Comparison of ENCODE assay signal across 1 cellular context in the genomic region with DNA sequence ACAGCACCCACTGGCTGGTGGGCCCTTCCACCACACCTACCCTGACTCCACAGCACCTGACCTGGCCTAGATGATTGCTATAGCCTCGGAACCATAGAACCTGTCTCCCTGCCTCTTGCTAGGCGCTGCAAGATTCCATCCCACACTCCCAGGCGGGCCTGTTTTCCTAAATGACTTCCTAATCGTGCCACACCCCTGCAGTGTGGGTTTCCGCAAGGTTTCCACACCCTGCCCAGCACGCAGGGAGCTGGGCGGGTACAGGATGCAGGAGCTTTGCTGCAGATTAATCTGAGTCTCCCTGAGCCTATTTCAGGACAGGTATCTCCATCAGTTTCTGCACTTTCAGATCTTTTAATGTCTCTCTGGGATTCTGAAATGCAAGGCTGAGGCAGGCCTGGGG.
TF ChIP-seq lines count a peak whose summit lies in the region.

No MANE protein-coding gene starts in this region.

TF ChIP-seq in SK-N-SH treated with all-trans-retinoic acid at 6 μM for 48 hours, 23 proteins besides CTCF, POLR2A, EP300 and RAD21:
- no peak for TF ChIP-seq PPARA (CRISPR knock-in tag; IDR thresholded peaks at IDR 0.05; ENCODE audit: borderline replicate concordance)
- no peak for TF ChIP-seq CSDC2 (CRISPR knock-in tag; IDR thresholded peaks at IDR 0.05)
- TF ChIP-seq ARNTL (CRISPR knock-in tag; IDR thresholded peaks at IDR 0.05; ENCODE audit: borderline replicate concordance, low read depth) = no peak
- TF ChIP-seq ZFP3 (CRISPR knock-in tag; IDR thresholded peaks at IDR 0.05) = no peak
- TF ChIP-seq OSR1 (CRISPR knock-in tag; IDR thresholded peaks at IDR 0.05) = no peak
- TF ChIP-seq, protein P1, sequence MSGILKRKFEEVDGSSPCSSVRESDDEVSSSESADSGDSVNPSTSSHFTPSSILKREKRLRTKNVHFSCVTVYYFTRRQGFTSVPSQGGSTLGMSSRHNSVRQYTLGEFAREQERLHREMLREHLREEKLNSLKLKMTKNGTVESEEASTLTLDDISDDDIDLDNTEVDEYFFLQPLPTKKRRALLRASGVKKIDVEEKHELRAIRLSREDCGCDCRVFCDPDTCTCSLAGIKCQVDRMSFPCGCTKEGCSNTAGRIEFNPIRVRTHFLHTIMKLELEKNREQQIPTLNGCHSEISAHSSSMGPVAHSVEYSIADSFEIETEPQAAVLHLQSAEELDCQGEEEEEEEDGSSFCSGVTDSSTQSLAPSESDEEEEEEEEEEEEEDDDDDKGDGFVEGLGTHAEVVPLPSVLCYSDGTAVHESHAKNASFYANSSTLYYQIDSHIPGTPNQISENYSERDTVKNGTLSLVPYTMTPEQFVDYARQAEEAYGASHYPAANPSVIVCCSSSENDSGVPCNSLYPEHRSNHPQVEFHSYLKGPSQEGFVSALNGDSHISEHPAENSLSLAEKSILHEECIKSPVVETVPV (CRISPR knock-in tag; IDR thresholded peaks at IDR 0.05) = no peak
- TF ChIP-seq ZFP30 (CRISPR knock-in tag; IDR thresholded peaks at IDR 0.05) = no peak
- no peak for TF ChIP-seq ZC3H10 (CRISPR knock-in tag; IDR thresholded peaks at IDR 0.05)
- no peak for TF ChIP-seq TOX (CRISPR knock-in tag; IDR thresholded peaks at IDR 0.05; ENCODE audit: borderline replicate concordance)
- no peak for TF ChIP-seq ZNF8 (CRISPR knock-in tag; IDR thresholded peaks at IDR 0.05)
TF ChIP-seq in SK-N-SH treated with all-trans-retinoic acid at 6 μM for 48 hours: peak in this region for 0.
